28 cellular contexts compared by ENCODE assay signal in genomic region chr16:79863128-79864031, GRCh38.
DNase-seq lines count a peak whose midpoint lies in the region; ATAC-seq, FAIRE-seq and TF ChIP-seq lines count a peak whose summit lies in the region.
"Had no signal": no experiment of that assay in that cellular context is flagged by ENCODE, and none has a peak within 500 bp of the region (broad histone marks: within the 10 kb centered on the region; RNA-seq: fewer than 3 reads in every experiment).

No MANE protein-coding gene starts in this region.

- peaks cover 6% of the 10 kb centered on the region for H3K27me3 Mint-ChIP-seq in activated CD4-positive, alpha-beta T cell treated with anti-CD3 and anti-CD28 coated beads for 36 hours

- no peak overlapping the region; a peak in 1 of 22 replicates for H3K27ac ChIP-seq in BLaER1 treated with 17β-estradiol and CSF1 and Interleukin-3, amounts not matched to agents 10 nM and 100 nM
- H3K27ac ChIP-seq in K562 (ENCODE audit: extremely low read depth, low read depth, low read length): peak overlapping the region; percentile 87
- no peak overlapping the region for H3K27ac ChIP-seq in mesendoderm (ENCODE audit: low read depth, low read length)
- no peak overlapping the region for H3K27ac ChIP-seq in heart right ventricle
- H3K27ac ChIP-seq: PC-9, SJCRH30 had no signal

- no peak overlapping the region for H2AK5ac ChIP-seq in mesendoderm (ENCODE audit: low read length)

- H3K9ac ChIP-seq in BLaER1 treated with 17β-estradiol and CSF1 and Interleukin-3, amounts not matched to agents 10 nM and 100 nM: no peak overlapping the region
- H3K9ac ChIP-seq in Loucy (ENCODE audit: low read depth, low read length, poor library complexity, severe bottlenecking) (no peak overlapping the region), K562 (ENCODE audit: insufficient read depth in 1 of 2, low read depth in 2 of 2, low read length in 2 of 2) (peak overlapping the region in 1 of 2 experiments; percentile 46; a peak in 2 of 4 replicates), mesendoderm (ENCODE audit: low read length) (no peak overlapping the region)

- BruUV-seq in K562 (replicated peaks; lab: Mats Ljungman, UMichigan): no TSS peak

- H4K20me1 ChIP-seq in BLaER1 treated with 17β-estradiol and CSF1 and Interleukin-3, amounts not matched to agents 10 nM and 100 nM: no peaks in the 10 kb centered on the region
- no peaks in the 10 kb centered on the region for H4K20me1 ChIP-seq in Loucy (ENCODE audit: insufficient read depth, low read length, poor library complexity, severe bottlenecking)
- H4K20me1 ChIP-seq in K562 (replicated peaks; ENCODE audit: control insufficient read depth, insufficient read depth, low read length): no peaks in the 10 kb centered on the region

- in situ Hi-C loops in K562 (cut with MboI): no loop called here

- 31% methylated on average over 7 of the region's 7 CpGs for WGBS in K562 (ENCODE audit: insufficient coverage, low coverage, missing lambda C conversion rate)
- WGBS in mesendoderm (ENCODE audit: extremely low coverage, insufficient coverage, low lambda C conversion rate): no CpG with 5 or more reads among the region's 7 CpGs
- WGBS in heart right ventricle, 2 donors: 78 to 82% methylated on average over 7 of the region's 7 CpGs

- peaks cover 0 to 47% (median 34%) of the 10 kb centered on the region in 10 experiments; a peak in 15 of 20 replicates for H3K4me1 ChIP-seq in BLaER1 treated with 17β-estradiol and CSF1 and Interleukin-3, amounts not matched to agents 10 nM and 100 nM
- H3K4me1 ChIP-seq in Loucy (ENCODE audit: insufficient read depth, low read length, poor library complexity, severe bottlenecking) (peaks cover 55% of the 10 kb centered on the region), K562 (replicated peaks in 1 of 2; ENCODE audit: control insufficient read depth in 2 of 2, insufficient read depth in 2 of 2, low read length in 2 of 2) (peaks cover 8 to 53% of the 10 kb centered on the region in 2 experiments; a peak in 4 of 5 replicates), mesendoderm (ENCODE audit: control insufficient read depth, low read depth, low read length) (no peaks in the 10 kb centered on the region), heart right ventricle (no peaks in the 10 kb centered on the region)
- H3K4me1 ChIP-seq: SJCRH30 had no signal

- H3K9me1 ChIP-seq in K562 (ENCODE audit: control insufficient read depth, insufficient read depth, low read length): no peaks in the 10 kb centered on the region

- TF ChIP-seq RAD21 in K562 (CRISPR knock-in tag; conservative IDR thresholded peaks at IDR 0.05 in 1 of 2, IDR thresholded peaks at IDR 0.05 in 1 of 2): peak in 1 of 2 experiments; percentile 50; a peak in 3 of 4 replicates

- DNase-seq in K562 (ENCODE audit: extremely low read depth in 1 of 4, low spot score in 3 of 4) (peak in 2 of 4 experiments; percentile 48 to 52), mesendoderm (peak; percentile 13), heart right ventricle (no peak)
- DNase-seq in stimulated activated CD4-positive, alpha-beta T cell treated with anti-CD3 and anti-CD28 coated beads, Interleukin-4, amount 100 ng/mL, for 1 hour: no peak
- no peak for DNase-seq in activated CD4-positive, alpha-beta T cell treated with anti-CD3 and anti-CD28 coated beads for 36 hours
- DNase-seq: CD4-positive, alpha-beta T cell; COR-L47; DMS53; EL; GF-D8; Kasumi-1; MG63; NCI-H1105 treated with DMSO at 0.1 percent for 48 hours; NCI-H146; NCI-H1930; NCI-H2107; NCI-H524; NCI-H774; NK-92 treated with Interleukin-12 subunit alpha and Interleukin-12 subunit beta, amount 100 ng/mL, for 24 hours; PC-9; SJCRH30 had no signal

- no peak for FAIRE-seq in K562 (lab: Jason Lieb, UNC)
- FAIRE-seq: GM12891, H1 had no signal

- peak; percentile 98 for TF ChIP-seq EP300 in K562 (IDR thresholded peaks at IDR 0.05; ENCODE audit: low read length)

- H4K8ac ChIP-seq in mesendoderm (ENCODE audit: low read depth, low read length): no peak overlapping the region

- H3K4me1 Mint-ChIP-seq in activated CD4-positive, alpha-beta T cell treated with anti-CD3 and anti-CD28 coated beads for 36 hours: no peaks in the 10 kb centered on the region

- H2AFZ ChIP-seq in Loucy (ENCODE audit: low read length): no peak overlapping the region
- peak overlapping the region; percentile 88 for H2AFZ ChIP-seq in K562 (ENCODE audit: low read depth, low read length)
- H2AFZ ChIP-seq: PC-9 had no signal

- H3K18ac ChIP-seq in mesendoderm (ENCODE audit: low read length): no peak overlapping the region

- no peak overlapping the region for H2BK120ac ChIP-seq in mesendoderm (ENCODE audit: low read depth, low read length)

- H3K56ac ChIP-seq in mesendoderm (ENCODE audit: low read length): no peak overlapping the region

- no peaks in the 10 kb centered on the region for H3K9me3 Mint-ChIP-seq in activated CD4-positive, alpha-beta T cell treated with anti-CD3 and anti-CD28 coated beads for 36 hours (ENCODE audit: low read depth)
- H3K9me3 Mint-ChIP-seq: CD4-positive, alpha-beta T cell had no signal

- no peak overlapping the region for H3K4ac ChIP-seq in mesendoderm (ENCODE audit: low read depth, low read length)

- no peaks in the 10 kb centered on the region for H3K36me3 ChIP-seq in BLaER1 treated with 17β-estradiol and CSF1 and Interleukin-3, amounts not matched to agents 10 nM and 100 nM
- H3K36me3 ChIP-seq in Loucy (ENCODE audit: insufficient read depth, low read length): no peaks in the 10 kb centered on the region
- peaks cover 3% of the 10 kb centered on the region; the same call in 1 of the 3 replicates for H3K36me3 ChIP-seq in K562 (ENCODE audit: control insufficient read depth, insufficient read depth, low read length)
- no peaks in the 10 kb centered on the region for H3K36me3 ChIP-seq in mesendoderm (ENCODE audit: control insufficient read depth, insufficient read depth, low read length)
- no peaks in the 10 kb centered on the region for H3K36me3 ChIP-seq in heart right ventricle
- H3K36me3 ChIP-seq: MG63, SJCRH30 had no signal

- CTCF ChIA-PET in K562 (lab: Yijun Ruan, JAX; ENCODE audit: low intra/inter-chr PET ratio): no interaction called here
- CTCF ChIA-PET in activated CD4-positive, alpha-beta T cell treated with anti-CD3 and anti-CD28 coated beads for 36 hours (lab: Charles Lee): interaction anchor here (0.6 kb wide), 1 partner anchor 122 kb away, joined by 4 read pairs; no protein-coding TSS in a partner anchor

- no peaks in the 10 kb centered on the region for H3K36me3 Mint-ChIP-seq in activated CD4-positive, alpha-beta T cell treated with anti-CD3 and anti-CD28 coated beads for 36 hours (ENCODE audit: low read depth)

- H4K5ac ChIP-seq in mesendoderm (ENCODE audit: low read length): no peak overlapping the region

- POLR2A ChIA-PET in K562 (lab: Yijun Ruan, JAX): interaction anchor here (0.7 to 2.3 kb wide), 7 partner anchors 8 to 1185 kb away, joined by 3 to 14 read pairs (median 5); no protein-coding TSS in a partner anchor
- POLR2A ChIA-PET in activated CD4-positive, alpha-beta T cell treated with anti-CD3 and anti-CD28 coated beads for 36 hours (lab: Charles Lee): interaction anchor here (0.7 kb wide), 1 partner anchor 1693 kb away, joined by 5 read pairs; no protein-coding TSS in a partner anchor

- ATAC-seq in K562 (peak; percentile 78), heart right ventricle (no peak)
- ATAC-seq in activated CD4-positive, alpha-beta T cell treated with anti-CD3 and anti-CD28 coated beads for 36 hours: no peak
- ATAC-seq: HCT116, Right ventricle myocardium inferior, SK-N-SH treated with all-trans-retinoic acid at 6 μM for 48 hours had no signal

- peak overlapping the region in 9 of 11 experiments; percentile 17 to 71 (median 61); a peak in 17 of 22 replicates for H3K4me2 ChIP-seq in BLaER1 treated with 17β-estradiol and CSF1 and Interleukin-3, amounts not matched to agents 10 nM and 100 nM
- H3K4me2 ChIP-seq in Loucy (ENCODE audit: low read depth, low read length, poor library complexity, severe bottlenecking) (peak overlapping the region; percentile 86), K562 (ENCODE audit: insufficient read depth, low read length) (no peak overlapping the region; the same call in 1 of the 2 replicates), mesendoderm (ENCODE audit: low read length) (no peak overlapping the region)
- H3K4me2 ChIP-seq: PC-9 had no signal

- intact Hi-C loops in K562 (cut with micrococcal nuclease) (no loop called here), heart right ventricle (cut with DNase I) (no loop called here)
- intact Hi-C loops in activated CD4-positive, alpha-beta T cell treated with anti-CD3 and anti-CD28 coated beads for 36 hours (cut with DNase I, micrococcal nuclease): no loop called here

- peaks cover 0 to 9% (median 0%) of the 10 kb centered on the region in 11 experiments; a peak in 2 of 22 replicates for H3K9me3 ChIP-seq in BLaER1 treated with 17β-estradiol and CSF1 and Interleukin-3, amounts not matched to agents 10 nM and 100 nM (replicated peaks in 1 of 11)
- H3K9me3 ChIP-seq in Loucy (ENCODE audit: insufficient read depth, low read depth, low read length) (no peaks in the 10 kb centered on the region), K562 (replicated peaks; ENCODE audit: control insufficient read depth, insufficient read depth, low read depth, low read length) (peaks cover 4% of the 10 kb centered on the region; the same call in 1 of the 2 replicates), heart right ventricle (no peaks in the 10 kb centered on the region)
- H3K9me3 ChIP-seq: MG63, SJCRH30 had no signal

- no peak overlapping the region for H2BK15ac ChIP-seq in mesendoderm (replicated peaks; ENCODE audit: low read depth)

- no peak overlapping the region for H3K4me3 Mint-ChIP-seq in activated CD4-positive, alpha-beta T cell treated with anti-CD3 and anti-CD28 coated beads for 36 hours
- H3K4me3 Mint-ChIP-seq: CD4-positive, alpha-beta T cell had no signal

- no peak overlapping the region for H3K23ac ChIP-seq in mesendoderm (ENCODE audit: low read length)

- no peak for TF ChIP-seq POLR2A in K562 (conservative IDR thresholded peaks at IDR 0.05)

- H3K79me2 ChIP-seq in Loucy (ENCODE audit: insufficient read depth, low read length): no peaks in the 10 kb centered on the region
- H3K79me2 ChIP-seq in K562 (ENCODE audit: control insufficient read depth, insufficient read depth, low read length): no peaks in the 10 kb centered on the region
- H3K79me2 ChIP-seq in mesendoderm (ENCODE audit: control insufficient read depth, insufficient read depth, low read length): no peaks in the 10 kb centered on the region

- H3K79me1 ChIP-seq in mesendoderm (ENCODE audit: low read length): no peaks in the 10 kb centered on the region

- H3K27me3 ChIP-seq in BLaER1 treated with 17β-estradiol and CSF1 and Interleukin-3, amounts not matched to agents 10 nM and 100 nM: no peaks in the 10 kb centered on the region
- H3K27me3 ChIP-seq in Loucy (ENCODE audit: insufficient read depth, low read length, poor library complexity, severe bottlenecking) (no peaks in the 10 kb centered on the region), K562 (ENCODE audit: control insufficient read depth in 2 of 2, insufficient read depth in 2 of 2, low read length in 2 of 2) (no peaks in the 10 kb centered on the region), mesendoderm (ENCODE audit: insufficient read depth, low read length, poor library complexity) (no peaks in the 10 kb centered on the region), heart right ventricle (peaks cover 0 to 8% (median 0%) of the 10 kb centered on the region in 7 donors)
- H3K27me3 ChIP-seq: MG63, SJCRH30 had no signal

- H3F3A ChIP-seq in Loucy (ENCODE audit: low read depth): peaks cover 5% of the 10 kb centered on the region

- H2BK5ac ChIP-seq in mesendoderm (ENCODE audit: low read length): no peak overlapping the region

- no peak overlapping the region for H3K4me3 ChIP-seq in BLaER1 treated with 17β-estradiol and CSF1 and Interleukin-3, amounts not matched to agents 10 nM and 100 nM
- H3K4me3 ChIP-seq in Loucy (ENCODE audit: low read length, poor library complexity, severe bottlenecking): peak overlapping the region; percentile 31
- H3K4me3 ChIP-seq in K562: no peak overlapping the region
- H3K4me3 ChIP-seq in mesendoderm (ENCODE audit: low read length): no peak overlapping the region
- no peak overlapping the region for H3K4me3 ChIP-seq in heart right ventricle
- H3K4me3 ChIP-seq: MG63, PC-9, SJCRH30 had no signal

- H3K27ac Mint-ChIP-seq in activated CD4-positive, alpha-beta T cell treated with anti-CD3 and anti-CD28 coated beads for 36 hours: no peak overlapping the region
- H3K27ac Mint-ChIP-seq: CD4-positive, alpha-beta T cell had no signal

- no peaks in the 10 kb centered on the region for H3K9me2 ChIP-seq in Loucy (replicated peaks; ENCODE audit: low read depth, low read length)

- TF ChIP-seq CTCF in Loucy (conservative IDR thresholded peaks at IDR 0.05; ENCODE audit: low read length): no peak
- no peak for TF ChIP-seq CTCF in K562 (IDR thresholded peaks at IDR 0.05 in 2 of 3, conservative IDR thresholded peaks at IDR 0.05 in 1 of 3; ENCODE audit: insufficient read depth in 2 of 3, low read depth in 1 of 3, low read length in 3 of 3)
- TF ChIP-seq CTCF in heart right ventricle (IDR thresholded peaks at IDR 0.05): no peak

Comparison
In these comparisons a context has a peak if more than half of its experiments do, and no peak if none do; other contexts are left out.
1. H3K4me2 ChIP-seq: peak in BLaER1 treated with 17β-estradiol and CSF1 and Interleukin-3, amounts not matched to agents 10 nM and 100 nM (9 of 11) and Loucy (single experiment); none in K562 (single experiment) and mesendoderm (single experiment).